In genomic region chr13:44912617-44913016, GRCh38 we compare ENCODE assay signal across 30 cellular contexts.
"Had no signal": no experiment of that assay in that cellular context is flagged by ENCODE, and none has a peak within 500 bp of the region (broad histone marks: within the 10 kb centered on the region; RNA-seq: fewer than 3 reads in every experiment).

No MANE protein-coding gene starts in this region.

- H3K4me3 Mint-ChIP-seq: activated B cell treated with CpG ODN at 0.5 μM for 24 hours; activated CD4-positive, alpha-beta memory T cell treated with anti-CD3 and anti-CD28 coated beads, Interleukin-2, amount 10 ng/mL, durations not matched to agents 7 days and 5 days; activated CD4-positive, alpha-beta T cell treated with anti-CD3 and anti-CD28 coated beads, Interleukin-2, amount 10 ng/mL, durations not matched to agents 7 days and 5 days; activated naive CD8-positive, alpha-beta T cell; activated T-cell treated with anti-CD3 and anti-CD28 coated beads, Interleukin-2, amount 50 U/mL, for 4 hours; activated T-helper 17 cell treated with anti-CD3 and anti-CD28 coated beads, Interleukin-2, amount 50 U/mL, for 72 hours; central memory CD8-positive, alpha-beta T cell; dendritic cell treated with granulocyte-macrophage colony-stimulating factor and Interleukin-4, amounts not matched to agents 40 ng/mL and 50 ng/mL, for 4 days; endodermal cell; T-helper 17 cell; T-helper 2 cell treated with Interferon-gamma antibody and Interleukin-4, amounts not matched to agents 5 μg/mL and 100 μg/mL, for 36 hours had no signal

- H3K27me3 Mint-ChIP-seq: activated CD4-positive, alpha-beta T cell treated with anti-CD3 and anti-CD28 coated beads, Interleukin-2, amount 10 ng/mL, durations not matched to agents 7 days and 5 days; activated naive CD8-positive, alpha-beta T cell; central memory CD8-positive, alpha-beta T cell had no signal

- H3K27ac Mint-ChIP-seq: activated B cell treated with CpG ODN at 0.5 μM for 24 hours; activated CD4-positive, alpha-beta memory T cell treated with anti-CD3 and anti-CD28 coated beads, Interleukin-2, amount 10 ng/mL, durations not matched to agents 7 days and 5 days; activated CD4-positive, alpha-beta T cell treated with anti-CD3 and anti-CD28 coated beads, Interleukin-2, amount 10 ng/mL, durations not matched to agents 7 days and 5 days; activated naive CD8-positive, alpha-beta T cell; activated T-helper 17 cell treated with anti-CD3 and anti-CD28 coated beads, Interleukin-2, amount 50 U/mL, for 72 hours; dendritic cell treated with granulocyte-macrophage colony-stimulating factor and Interleukin-4, amounts not matched to agents 40 ng/mL and 50 ng/mL, for 4 days; endodermal cell; T-helper 17 cell; T-helper 2 cell treated with Interferon-gamma antibody and Interleukin-4, amounts not matched to agents 5 μg/mL and 100 μg/mL, for 36 hours had no signal

- H3K4me1 Mint-ChIP-seq: activated CD4-positive, alpha-beta memory T cell treated with anti-CD3 and anti-CD28 coated beads, Interleukin-2, amount 10 ng/mL, durations not matched to agents 7 days and 5 days; activated CD4-positive, alpha-beta T cell treated with anti-CD3 and anti-CD28 coated beads, Interleukin-2, amount 10 ng/mL, durations not matched to agents 7 days and 5 days; activated T-helper 17 cell treated with anti-CD3 and anti-CD28 coated beads, Interleukin-2, amount 50 U/mL, for 72 hours; central memory CD8-positive, alpha-beta T cell; endodermal cell; T-helper 17 cell had no signal

- DNase-seq: activated B cell treated with CpG ODN at 0.5 μM for 24 hours; activated CD4-positive, alpha-beta memory T cell treated with anti-CD3 and anti-CD28 coated beads, Interleukin-2, amount 10 ng/mL, durations not matched to agents 7 days and 5 days; activated CD4-positive, alpha-beta T cell treated with anti-CD3 and anti-CD28 coated beads for 4 hours; activated CD4-positive, alpha-beta T cell treated with anti-CD3 and anti-CD28 coated beads, Interleukin-2, amount 10 ng/mL, durations not matched to agents 7 days and 5 days; activated CD4-positive, alpha-beta T cell treated with anti-CD3 and anti-CD28 coated beads, Interleukin-2, amount 50 U/mL, for 4 hours; activated CD4-positive, CD25-positive, alpha-beta regulatory T cell treated with anti-CD3 and anti-CD28 coated beads, Interleukin-2, amount 50 U/mL, for 72 hours; activated effector memory CD4-positive, alpha-beta T cell treated with Interleukin-2 at 50 U/mL for 16 hours; activated gamma-delta T cell treated with Interleukin-2 at 50 U/mL for 16 hours; activated naive CD4-positive, alpha-beta T cell treated with anti-CD3 and anti-CD28 coated beads, Interleukin-2, amount 50 U/mL, for 16 hours; activated naive CD4-positive, alpha-beta T cell treated with Interleukin-2 at 50 U/mL for 16 hours; activated T-cell treated with anti-CD3 and anti-CD28 coated beads, Interleukin-2, amount 50 U/mL, for 4 hours; amniotic stem cell; anterior cingulate cortex; brain microvascular endothelial cell; dorsolateral prefrontal cortex; effector memory CD4-positive, alpha-beta T cell; endodermal cell; foreskin keratinocyte; gastrocnemius medialis; glutamatergic neuron; heart left ventricle; T-helper 1 cell; T-helper 17 cell; T1000; WERI-Rb-1 had no signal
